Comparison of ENCODE assay signal across 20 cellular contexts in the genomic region with DNA sequence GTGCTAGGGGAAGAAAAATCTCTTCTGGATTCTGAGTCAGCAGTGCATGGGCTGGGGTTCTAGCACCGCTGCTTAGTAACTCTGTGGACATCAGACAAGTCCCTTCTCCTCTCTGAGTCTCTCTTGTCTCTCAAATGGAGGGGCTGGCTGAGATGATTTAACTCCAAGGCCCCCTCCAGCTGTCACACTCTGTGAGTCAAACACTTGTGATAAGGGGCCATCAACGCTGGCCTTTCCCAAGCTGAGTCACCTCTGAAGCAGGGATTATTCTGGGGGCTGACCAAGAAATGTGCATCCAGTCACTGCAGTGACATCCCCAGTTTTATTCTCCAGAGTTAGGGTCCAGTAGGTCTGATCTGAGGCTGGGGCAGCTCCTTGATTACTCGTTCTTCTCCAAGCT.
DNase-seq lines count a peak whose midpoint lies in the region; ATAC-seq, FAIRE-seq and TF ChIP-seq lines count a peak whose summit lies in the region.
"Had no signal": no experiment of that assay in that cellular context is flagged by ENCODE, and none has a peak within 500 bp of the region (broad histone marks: within the 10 kb centered on the region; RNA-seq: fewer than 3 reads in every experiment).

No MANE protein-coding gene starts in this region.

- H3K27me3 Mint-ChIP-seq in activated T-helper 17 cell treated with anti-CD3 and anti-CD28 coated beads, Interleukin-2, amount 50 U/mL, for 72 hours, result no peaks in the 10 kb centered on the region
- H3K27me3 Mint-ChIP-seq: naive thymus-derived CD8-positive, alpha-beta T cell; stimulated activated memory B cell treated with anti-CD40 and anti-IgM and Interleukin-4, amounts not matched to agents 10 μg/mL and 1 μg/mL and 100 μg/mL, for 72 hours; T-cell had no signal

- peak overlapping the region; percentile 45 for H3K4me3 ChIP-seq in OCI-LY7 (ENCODE audit: low read depth, low read length, poor library complexity, severe bottlenecking)
- H3K4me3 ChIP-seq in mesodermal cell (ENCODE audit: extremely low read depth, insufficient read depth, low read length, poor library complexity, severe bottlenecking), result no peak overlapping the region
- no peak overlapping the region for H3K4me3 ChIP-seq in ascending aorta
- H3K4me3 ChIP-seq: heart right ventricle, upper lobe of right lung had no signal

- ATAC-seq in HG02885 (IDR thresholded peaks at IDR 0.05; ENCODE audit: poor library complexity, unreplicated experiment), result peak; percentile 8
- no peak for ATAC-seq in activated T-helper 17 cell treated with anti-CD3 and anti-CD28 coated beads, Interleukin-2, amount 50 U/mL, for 72 hours (replicated peaks)
- ATAC-seq: HepG2; naive thymus-derived CD8-positive, alpha-beta T cell had no signal

- no peaks in the 10 kb centered on the region for H3K4me1 Mint-ChIP-seq in activated T-helper 17 cell treated with anti-CD3 and anti-CD28 coated beads, Interleukin-2, amount 50 U/mL, for 72 hours

- H3K36me3 ChIP-seq in OCI-LY7 (ENCODE audit: insufficient read depth, low read length) (no peaks in the 10 kb centered on the region), mesodermal cell (ENCODE audit: control insufficient read depth, insufficient read depth, low read length) (no peaks in the 10 kb centered on the region), ascending aorta (no peaks in the 10 kb centered on the region)
- H3K36me3 ChIP-seq: heart right ventricle, upper lobe of right lung had no signal

- H3K36me3 Mint-ChIP-seq in activated T-helper 17 cell treated with anti-CD3 and anti-CD28 coated beads, Interleukin-2, amount 50 U/mL, for 72 hours (ENCODE audit: low read depth), result no peaks in the 10 kb centered on the region
- H3K36me3 Mint-ChIP-seq: activated naive CD8-positive, alpha-beta T cell; naive thymus-derived CD8-positive, alpha-beta T cell; stimulated activated memory B cell treated with anti-CD40 and anti-IgM and Interleukin-4, amounts not matched to agents 10 μg/mL and 1 μg/mL and 100 μg/mL, for 72 hours; T-cell had no signal

- no peaks in the 10 kb centered on the region for H4K20me1 ChIP-seq in OCI-LY7 (ENCODE audit: insufficient read depth, low read length)

- 56 to 60% methylated on average over 1 to 3 of the region's 3 CpGs for WGBS in mesodermal cell (ENCODE audit: insufficient coverage in 2 of 2), 2 experiments

- no peak overlapping the region for H3K4me3 Mint-ChIP-seq in activated T-helper 17 cell treated with anti-CD3 and anti-CD28 coated beads, Interleukin-2, amount 50 U/mL, for 72 hours
- H3K4me3 Mint-ChIP-seq: activated naive CD8-positive, alpha-beta T cell; H9; naive thymus-derived CD8-positive, alpha-beta T cell; stimulated activated memory B cell treated with anti-CD40 and anti-IgM and Interleukin-4, amounts not matched to agents 10 μg/mL and 1 μg/mL and 100 μg/mL, for 72 hours; T-cell had no signal

- no TSS peak for BruUV-seq in OCI-LY7 (replicated peaks; lab: Mats Ljungman, UMichigan)

- TF ChIP-seq CTCF in OCI-LY7 (conservative IDR thresholded peaks at IDR 0.05; ENCODE audit: low read length) (no peak), ascending aorta (IDR thresholded peaks at IDR 0.05) (no peak)

- peak overlapping the region; percentile 71 for H3K4me2 ChIP-seq in OCI-LY7 (ENCODE audit: low read length)

- no peaks in the 10 kb centered on the region for H3K27me3 ChIP-seq in ascending aorta
- H3K27me3 ChIP-seq: heart right ventricle, upper lobe of right lung had no signal

- H3K9me3 Mint-ChIP-seq in activated T-helper 17 cell treated with anti-CD3 and anti-CD28 coated beads, Interleukin-2, amount 50 U/mL, for 72 hours, result peaks cover 7% of the 10 kb centered on the region
- H3K9me3 Mint-ChIP-seq: H9; stimulated activated memory B cell treated with anti-CD40 and anti-IgM and Interleukin-4, amounts not matched to agents 10 μg/mL and 1 μg/mL and 100 μg/mL, for 72 hours had no signal

- no peaks in the 10 kb centered on the region for H3K9me3 ChIP-seq in OCI-LY7 (ENCODE audit: low read length)
- no peaks in the 10 kb centered on the region for H3K9me3 ChIP-seq in mesodermal cell (ENCODE audit: control insufficient read depth, low read length)
- H3K9me3 ChIP-seq in ascending aorta, result no peaks in the 10 kb centered on the region
- H3K9me3 ChIP-seq: heart right ventricle, upper lobe of right lung had no signal

- H3K27ac ChIP-seq in OCI-LY7 (ENCODE audit: low read depth, low read length, poor library complexity, severe bottlenecking) (peak overlapping the region; percentile 93), mesodermal cell (ENCODE audit: low read depth, low read length, severe bottlenecking) (peak overlapping the region; percentile 92), ascending aorta (no peak overlapping the region)
- H3K27ac ChIP-seq: C4-2B, heart right ventricle, upper lobe of right lung had no signal

- CTCF ChIA-PET in OCI-LY7 (lab: Charles Lee; ENCODE audit: unreplicated experiment), result no interaction called here

- H2AFZ ChIP-seq in OCI-LY7 (ENCODE audit: low read length), result peak overlapping the region; percentile 84; the same call in 1 of the 2 replicates

- intact Hi-C loops in OCI-LY7 (cut with micrococcal nuclease; ENCODE audit: unreplicated experiment), result loop anchor here (10.0 kb wide), 1 partner anchor 532 kb away; the partner anchor contains the start of gene RAD23B
- intact Hi-C loops in ascending aorta (cut with DNase I), result no loop called here

- no peaks in the 10 kb centered on the region for H3K9me2 ChIP-seq in OCI-LY7 (ENCODE audit: insufficient read depth, low read length)

- DNase-seq in GM12892 (ENCODE audit: insufficient read length), result no peak
- no peak for DNase-seq in OCI-LY7 (ENCODE audit: low spot score)
- no peak for DNase-seq in activated effector memory CD4-positive, alpha-beta T cell treated with anti-CD3 and anti-CD28 coated beads, Interleukin-2, amount 50 U/mL, for 16 hours
- no peak for DNase-seq in ascending aorta (ENCODE audit: low spot score in 2 of 2)
- DNase-seq: activated CD8-positive, alpha-beta memory T cell treated with anti-CD3 and anti-CD28 coated beads, Interleukin-2, amount 50 U/mL, for 48 hours; H9; heart right ventricle; left cardiac atrium; NCI-H1105; stimulated activated CD4-positive, alpha-beta T cell treated with anti-CD3 and anti-CD28 coated beads, Interleukin-4, amount 100 ng/mL, for 1 hour; upper lobe of right lung had no signal

- H3K79me2 ChIP-seq in OCI-LY7 (ENCODE audit: insufficient read depth, low read depth, low read length), result no peaks in the 10 kb centered on the region

- TF ChIP-seq POLR2A in GM12892 (IDR thresholded peaks at IDR 0.05; ENCODE audit: low read depth, low read length), result no peak

- FAIRE-seq in GM12892 (lab: Jason Lieb, UNC), result peak; percentile 54
- FAIRE-seq: HepG2 had no signal

- POLR2A ChIA-PET in OCI-LY7 (lab: Charles Lee), result interaction anchor here (0.6 kb wide), 1 partner anchor 1333 kb away, joined by 6 read pairs; no protein-coding TSS in a partner anchor

- H3K4me1 ChIP-seq in OCI-LY7 (ENCODE audit: insufficient read depth, low read length, poor library complexity, severe bottlenecking), result peaks cover 67% of the 10 kb centered on the region
- peaks cover 37% of the 10 kb centered on the region for H3K4me1 ChIP-seq in mesodermal cell (ENCODE audit: control insufficient read depth, insufficient read depth, low read length, poor library complexity, severe bottlenecking)
- H3K4me1 ChIP-seq in ascending aorta, result no peaks in the 10 kb centered on the region
- H3K4me1 ChIP-seq: upper lobe of right lung had no signal

- H3K27ac Mint-ChIP-seq in activated T-helper 17 cell treated with anti-CD3 and anti-CD28 coated beads, Interleukin-2, amount 50 U/mL, for 72 hours, result no peak overlapping the region
- H3K27ac Mint-ChIP-seq: activated naive CD8-positive, alpha-beta T cell; naive thymus-derived CD8-positive, alpha-beta T cell; stimulated activated memory B cell treated with anti-CD40 and anti-IgM and Interleukin-4, amounts not matched to agents 10 μg/mL and 1 μg/mL and 100 μg/mL, for 72 hours; T-cell had no signal

Comparison
In these comparisons a context has a peak if more than half of its experiments do, and no peak if none do; other contexts are left out.
1. H3K27ac ChIP-seq: peak in OCI-LY7 (single experiment) and mesodermal cell (single experiment); none in ascending aorta (0 of 2).